ENCODE assay signal across 14 cellular contexts in genomic region chr6:25175216-25175615, GRCh38.
DNase-seq lines count a peak whose midpoint lies in the region; ATAC-seq, FAIRE-seq and TF ChIP-seq lines count a peak whose summit lies in the region.
"Had no signal": no experiment of that assay in that cellular context is flagged by ENCODE, and none has a peak within 500 bp of the region (broad histone marks: within the 10 kb centered on the region; RNA-seq: fewer than 3 reads in every experiment).

No MANE protein-coding gene starts in this region.

- no peaks in the 10 kb centered on the region for H3K9me3 ChIP-seq in left ventricle myocardium inferior (replicated peaks)
- H3K9me3 ChIP-seq in keratinocyte (ENCODE audit: control insufficient read depth, low read depth, low read length), result no peaks in the 10 kb centered on the region
- H3K9me3 ChIP-seq in uterus, result no peaks in the 10 kb centered on the region

- H3K4me2 ChIP-seq in keratinocyte (ENCODE audit: control insufficient read depth, extremely low read depth, insufficient read depth, low read depth, low read length), result peak overlapping the region; percentile 63

- no peaks in the 10 kb centered on the region for H3K79me2 ChIP-seq in keratinocyte (ENCODE audit: control insufficient read depth, insufficient read depth, low read length)

- dilution Hi-C loops in keratinocyte (cut with MboI; ENCODE audit: extremely low pct_ligation_motif_present, low sequenced_read_pairs), result no loop called here

- peaks cover 99% of the 10 kb centered on the region for H3K4me1 Mint-ChIP-seq in activated T-helper 1 cell treated with anti-CD3 and anti-CD28 coated beads, Interleukin-12 subunit alpha, Interleukin-12 subunit beta, Interleukin-2, Interleukin-4 antibody, amounts not matched to agents 30 ng/mL and 10 ng/mL and 1 ng/mL, durations not matched to agents 14 hours and 24 hours and 36 hours (ENCODE audit: low read depth)
- H3K4me1 Mint-ChIP-seq in activated CD4-positive, alpha-beta T cell treated with anti-CD3 and anti-CD28 coated beads for 36 hours, result peaks cover 40% of the 10 kb centered on the region

- H4K20me1 ChIP-seq in keratinocyte (ENCODE audit: control insufficient read depth, extremely low read depth, insufficient read depth, low read length), result no peaks in the 10 kb centered on the region

- ATAC-seq in HG02870 (IDR thresholded peaks at IDR 0.05; ENCODE audit: unreplicated experiment), result no peak
- ATAC-seq in activated CD4-positive, alpha-beta T cell treated with anti-CD3 and anti-CD28 coated beads for 36 hours, result no peak

- intact Hi-C loops in left ventricle myocardium inferior (cut with micrococcal nuclease) (no loop called here), cardiac septum (cut with DNase I) (loop anchor here (5.0 kb wide), 2 partner anchors 38 to 88 kb away; no protein-coding TSS in a partner anchor), uterus (cut with DNase I; ENCODE audit: low total_unique reads) (no loop called here)
- intact Hi-C loops in activated T-helper 1 cell treated with anti-CD3 and anti-CD28 coated beads, Interleukin-12 subunit alpha, Interleukin-12 subunit beta, Interleukin-2, Interleukin-4 antibody, amounts not matched to agents 30 ng/mL and 10 ng/mL and 1 ng/mL, durations not matched to agents 14 hours and 24 hours and 36 hours (cut with micrococcal nuclease), result no loop called here
- intact Hi-C loops in activated CD4-positive, alpha-beta T cell treated with anti-CD3 and anti-CD28 coated beads for 36 hours (cut with DNase I, micrococcal nuclease), result loop anchor here in 1 of 2 experiments (2.0 kb wide), 1 partner anchor 36 kb away; no protein-coding TSS in a partner anchor

- peak overlapping the region; percentile 74 for H2AFZ ChIP-seq in keratinocyte (ENCODE audit: control insufficient read depth, low read length)

- H3K9me3 Mint-ChIP-seq in activated T-helper 1 cell treated with anti-CD3 and anti-CD28 coated beads, Interleukin-12 subunit alpha, Interleukin-12 subunit beta, Interleukin-2, Interleukin-4 antibody, amounts not matched to agents 30 ng/mL and 10 ng/mL and 1 ng/mL, durations not matched to agents 14 hours and 24 hours and 36 hours, result peaks cover 3% of the 10 kb centered on the region
- no peaks in the 10 kb centered on the region for H3K9me3 Mint-ChIP-seq in activated CD4-positive, alpha-beta T cell treated with anti-CD3 and anti-CD28 coated beads for 36 hours (ENCODE audit: low read depth)
- H3K9me3 Mint-ChIP-seq: activated naive CD4-positive, alpha-beta T cell treated with anti-CD3 and anti-CD28 coated beads for 36 hours; memory B cell had no signal

- H3K4me3 ChIP-seq in left ventricle myocardium inferior, result no peak overlapping the region
- H3K4me3 ChIP-seq in keratinocyte (ENCODE audit: control insufficient read depth in 2 of 3, extremely low read depth in 1 of 3, insufficient read depth in 2 of 3, low read depth in 1 of 3, low read length in 3 of 3), result no peak overlapping the region
- no peak overlapping the region for H3K4me3 ChIP-seq in uterus
- no peak overlapping the region for H3K4me3 ChIP-seq in coronary artery

- CTCF ChIA-PET in activated CD4-positive, alpha-beta T cell treated with anti-CD3 and anti-CD28 coated beads for 36 hours (lab: Charles Lee), result interaction anchor here (0.6 to 1.4 kb wide), 2 partner anchors 23 to 123 kb away, joined by 3 to 4 read pairs; no protein-coding TSS in a partner anchor

- TF ChIP-seq CTCF in left ventricle myocardium inferior (IDR thresholded peaks at IDR 0.05; ENCODE audit: borderline replicate concordance) (no peak), keratinocyte (optimal IDR thresholded peaks at IDR 0.05 in 1 of 3, IDR thresholded peaks at IDR 0.05 in 1 of 3, conservative IDR thresholded peaks at IDR 0.05 in 1 of 3; ENCODE audit: extremely low read depth in 1 of 3, insufficient read depth in 2 of 3, low read length in 3 of 3) (no peak), uterus (IDR thresholded peaks at IDR 0.05) (no peak), coronary artery (IDR thresholded peaks at IDR 0.05) (no peak)

- no peak for DNase-seq in left ventricle myocardium inferior
- no peak for DNase-seq in cardiac septum (ENCODE audit: low spot score)
- no peak for DNase-seq in activated T-helper 1 cell treated with anti-CD3 and anti-CD28 coated beads, Interleukin-12 subunit alpha, Interleukin-12 subunit beta, Interleukin-2, Interleukin-4 antibody, amounts not matched to agents 30 ng/mL and 10 ng/mL and 1 ng/mL, durations not matched to agents 14 hours and 24 hours and 36 hours (ENCODE audit: low spot score)
- peak; percentile 93 for DNase-seq in keratinocyte (ENCODE audit: low read depth, low spot score)
- DNase-seq in uterus, result no peak
- no peak for DNase-seq in coronary artery (ENCODE audit: low spot score)
- DNase-seq in activated CD4-positive, alpha-beta T cell treated with anti-CD3 and anti-CD28 coated beads for 36 hours, result no peak
- DNase-seq: cortex of kidney, NCI-H1417 treated with DMSO at 0.1 percent for 48 hours, NCI-H748 treated with DMSO at 0.1 percent for 48 hours, retina had no signal

- H3K9ac ChIP-seq in keratinocyte (ENCODE audit: control insufficient read depth, extremely low read depth, insufficient read depth, low read length), result no peak overlapping the region

- no peaks in the 10 kb centered on the region for H3K27me3 Mint-ChIP-seq in activated T-helper 1 cell treated with anti-CD3 and anti-CD28 coated beads, Interleukin-12 subunit alpha, Interleukin-12 subunit beta, Interleukin-2, Interleukin-4 antibody, amounts not matched to agents 30 ng/mL and 10 ng/mL and 1 ng/mL, durations not matched to agents 14 hours and 24 hours and 36 hours (ENCODE audit: insufficient read depth)
- no peaks in the 10 kb centered on the region for H3K27me3 Mint-ChIP-seq in activated CD4-positive, alpha-beta T cell treated with anti-CD3 and anti-CD28 coated beads for 36 hours

- no peak overlapping the region for H3K4me3 Mint-ChIP-seq in activated T-helper 1 cell treated with anti-CD3 and anti-CD28 coated beads, Interleukin-12 subunit alpha, Interleukin-12 subunit beta, Interleukin-2, Interleukin-4 antibody, amounts not matched to agents 30 ng/mL and 10 ng/mL and 1 ng/mL, durations not matched to agents 14 hours and 24 hours and 36 hours
- no peak overlapping the region for H3K4me3 Mint-ChIP-seq in activated CD4-positive, alpha-beta T cell treated with anti-CD3 and anti-CD28 coated beads for 36 hours
- H3K4me3 Mint-ChIP-seq: activated naive CD4-positive, alpha-beta T cell treated with anti-CD3 and anti-CD28 coated beads for 36 hours; memory B cell had no signal

- no peaks in the 10 kb centered on the region for H3K36me3 ChIP-seq in left ventricle myocardium inferior
- no peaks in the 10 kb centered on the region for H3K36me3 ChIP-seq in keratinocyte (ENCODE audit: control insufficient read depth in 2 of 2, extremely low read depth in 1 of 2, insufficient read depth in 2 of 2, low read length in 2 of 2)
- H3K36me3 ChIP-seq in uterus, result no peaks in the 10 kb centered on the region

- H3K27ac Mint-ChIP-seq in activated T-helper 1 cell treated with anti-CD3 and anti-CD28 coated beads, Interleukin-12 subunit alpha, Interleukin-12 subunit beta, Interleukin-2, Interleukin-4 antibody, amounts not matched to agents 30 ng/mL and 10 ng/mL and 1 ng/mL, durations not matched to agents 14 hours and 24 hours and 36 hours, result peak overlapping the region; percentile 76
- H3K27ac Mint-ChIP-seq in activated CD4-positive, alpha-beta T cell treated with anti-CD3 and anti-CD28 coated beads for 36 hours, result no peak overlapping the region
- H3K27ac Mint-ChIP-seq: activated naive CD4-positive, alpha-beta T cell treated with anti-CD3 and anti-CD28 coated beads for 36 hours; memory B cell had no signal

- H3K27ac ChIP-seq in left ventricle myocardium inferior (replicated peaks) (peak overlapping the region; percentile 57), keratinocyte (ENCODE audit: control insufficient read depth, insufficient read depth, low read length) (peak overlapping the region; percentile 70), uterus (peak overlapping the region; percentile 69 to 96), coronary artery (no peak overlapping the region)

- no peak for TF ChIP-seq POLR2A in uterus (IDR thresholded peaks at IDR 0.05)

- POLR2A ChIA-PET in activated CD4-positive, alpha-beta T cell treated with anti-CD3 and anti-CD28 coated beads for 36 hours (lab: Charles Lee), result no interaction called here

- H3K27me3 ChIP-seq in left ventricle myocardium inferior (ENCODE audit: low read depth) (no peaks in the 10 kb centered on the region), keratinocyte (ENCODE audit: control insufficient read depth, extremely low read depth, insufficient read depth, low read length) (no peaks in the 10 kb centered on the region), uterus (no peaks in the 10 kb centered on the region)

- H3K36me3 Mint-ChIP-seq in activated T-helper 1 cell treated with anti-CD3 and anti-CD28 coated beads, Interleukin-12 subunit alpha, Interleukin-12 subunit beta, Interleukin-2, Interleukin-4 antibody, amounts not matched to agents 30 ng/mL and 10 ng/mL and 1 ng/mL, durations not matched to agents 14 hours and 24 hours and 36 hours (ENCODE audit: low read depth), result peaks cover 3% of the 10 kb centered on the region
- H3K36me3 Mint-ChIP-seq in activated CD4-positive, alpha-beta T cell treated with anti-CD3 and anti-CD28 coated beads for 36 hours (ENCODE audit: low read depth), result no peaks in the 10 kb centered on the region
- H3K36me3 Mint-ChIP-seq: memory B cell had no signal

- H3K9me1 ChIP-seq in keratinocyte (ENCODE audit: control insufficient read depth, extremely low read depth, insufficient read depth, low read length), result no peaks in the 10 kb centered on the region

- peaks cover 19% of the 10 kb centered on the region for H3K4me1 ChIP-seq in left ventricle myocardium inferior
- peaks cover 51% of the 10 kb centered on the region for H3K4me1 ChIP-seq in keratinocyte (ENCODE audit: control insufficient read depth, extremely low read depth, insufficient read depth, low read length)
- no peaks in the 10 kb centered on the region for H3K4me1 ChIP-seq in uterus

- peak; percentile 81 for FAIRE-seq in keratinocyte (lab: Jason Lieb, UNC)

Comparison
In these comparisons a context has a peak if more than half of its experiments do, and no peak if none do; other contexts are left out.
1. H3K27ac ChIP-seq: peak in left ventricle myocardium inferior (single experiment), keratinocyte (single experiment) and uterus (2 of 2); none in coronary artery (0 of 2).